ENCODE assay signal across 1 cellular context in genomic region chr20:47206552-47206951, GRCh38.
TF ChIP-seq lines count a peak whose summit lies in the region.

No MANE protein-coding gene starts in this region.

TF ChIP-seq in K562, 482 proteins besides CTCF, POLR2A, EP300 and RAD21 (continued from another document):
- TF ChIP-seq, protein P1, sequence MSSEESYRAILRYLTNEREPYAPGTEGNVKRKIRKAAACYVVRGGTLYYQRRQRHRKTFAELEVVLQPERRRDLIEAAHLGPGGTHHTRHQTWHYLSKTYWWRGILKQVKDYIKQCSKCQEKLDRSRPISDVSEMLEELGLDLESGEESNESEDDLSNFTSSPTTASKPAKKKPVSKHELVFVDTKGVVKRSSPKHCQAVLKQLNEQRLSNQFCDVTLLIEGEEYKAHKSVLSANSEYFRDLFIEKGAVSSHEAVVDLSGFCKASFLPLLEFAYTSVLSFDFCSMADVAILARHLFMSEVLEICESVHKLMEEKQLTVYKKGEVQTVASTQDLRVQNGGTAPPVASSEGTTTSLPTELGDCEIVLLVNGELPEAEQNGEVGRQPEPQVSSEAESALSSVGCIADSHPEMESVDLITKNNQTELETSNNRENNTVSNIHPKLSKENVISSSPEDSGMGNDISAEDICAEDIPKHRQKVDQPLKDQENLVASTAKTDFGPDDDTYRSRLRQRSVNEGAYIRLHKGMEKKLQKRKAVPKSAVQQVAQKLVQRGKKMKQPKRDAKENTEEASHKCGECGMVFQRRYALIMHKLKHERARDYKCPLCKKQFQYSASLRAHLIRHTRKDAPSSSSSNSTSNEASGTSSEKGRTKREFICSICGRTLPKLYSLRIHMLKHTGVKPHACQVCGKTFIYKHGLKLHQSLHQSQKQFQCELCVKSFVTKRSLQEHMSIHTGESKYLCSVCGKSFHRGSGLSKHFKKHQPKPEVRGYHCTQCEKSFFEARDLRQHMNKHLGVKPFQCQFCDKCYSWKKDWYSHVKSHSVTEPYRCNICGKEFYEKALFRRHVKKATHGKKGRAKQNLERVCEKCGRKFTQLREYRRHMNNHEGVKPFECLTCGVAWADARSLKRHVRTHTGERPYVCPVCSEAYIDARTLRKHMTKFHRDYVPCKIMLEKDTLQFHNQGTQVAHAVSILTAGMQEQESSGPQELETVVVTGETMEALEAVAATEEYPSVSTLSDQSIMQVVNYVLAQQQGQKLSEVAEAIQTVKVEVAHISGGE (CRISPR knock-in tag; IDR thresholded peaks at IDR 0.05) = peak in 1 of 3 experiments; percentile 4; a peak in 1 of 6 replicates
